In genomic region chr4:69832326-69833030, GRCh38 we compare ENCODE assay signal across 10 cellular contexts. TPM values are rescaled to one million over a fixed set of nuclear protein-coding genes. Genes with fewer than 3 reads are reported as not detected.
DNase-seq lines count a peak whose midpoint lies in the region; ATAC-seq lines count a peak whose summit lies in the region.
"Had no signal": no experiment of that assay in that cellular context is flagged by ENCODE, and none has a peak within 500 bp of the region (broad histone marks: within the 10 kb centered on the region; RNA-seq: fewer than 3 reads in every experiment).

No MANE protein-coding gene starts in this region.

- peaks cover 18% of the 10 kb centered on the region for H3K4me1 ChIP-seq in mesenchymal stem cell (ENCODE audit: control insufficient read depth, insufficient read depth, low read depth, low read length)

- H2BK12ac ChIP-seq in mesenchymal stem cell (ENCODE audit: low read length in 2 of 2) = no peak overlapping the region

- H3K4me3 ChIP-seq in mesenchymal stem cell (ENCODE audit: insufficient read depth in 1 of 2, low read depth in 1 of 2, low read length in 2 of 2) = no peak overlapping the region

- H3K9me3 ChIP-seq in mesenchymal stem cell (ENCODE audit: control insufficient read depth, low read length) = no peaks in the 10 kb centered on the region

- no peak overlapping the region for H3K23ac ChIP-seq in mesenchymal stem cell (ENCODE audit: low read length in 2 of 2)

- peak overlapping the region; percentile 42 for H2AK5ac ChIP-seq in mesenchymal stem cell (ENCODE audit: low read length, severe bottlenecking)

- H2BK15ac ChIP-seq in mesenchymal stem cell (ENCODE audit: low read depth, poor library complexity, severe bottlenecking) = no peak overlapping the region

- H2BK120ac ChIP-seq in mesenchymal stem cell (ENCODE audit: low read depth, low read length) = no peak overlapping the region

- H3K27me3 ChIP-seq in mesenchymal stem cell (ENCODE audit: control insufficient read depth in 1 of 2, insufficient read depth in 1 of 2, low read length in 2 of 2) = no peaks in the 10 kb centered on the region

- no peak overlapping the region for H3K14ac ChIP-seq in mesenchymal stem cell (ENCODE audit: low read length in 2 of 2)

- H4K91ac ChIP-seq in mesenchymal stem cell (ENCODE audit: low read length) = no peak overlapping the region

- H3K9ac ChIP-seq in mesenchymal stem cell (ENCODE audit: low read length) = no peak overlapping the region

- DNase-seq in ELF-1 (ENCODE audit: low read depth, low spot score) = peak; percentile 5
- DNase-seq in NOMO-1 treated with DMSO at 0.1 percent for 48 hours (lab: John Stamatoyannopoulos, UW; ENCODE audit: unreplicated experiment) = peak; percentile 29
- DNase-seq in mesenchymal stem cell = no peak
- DNase-seq in NCI-H2081 (lab: John Stamatoyannopoulos, UW) = no peak
- DNase-seq in DMS79 treated with DMSO at 0.1 percent for 48 hours (lab: John Stamatoyannopoulos, UW) = no peak
- no peak for DNase-seq in NK-92 treated with Interleukin-12 subunit alpha and Interleukin-12 subunit beta, amount 100 ng/mL, for 24 hours (lab: John Stamatoyannopoulos, UW)
- DNase-seq in dedifferentiated amniotic fluid mesenchymal stem cell (ENCODE audit: extremely low spot score) = no peak
- DNase-seq: effector CD8-positive, alpha-beta T cell; NCI-H446 treated with DMSO at 0.1 percent for 48 hours had no signal

- no peaks in the 10 kb centered on the region for H3K79me1 ChIP-seq in mesenchymal stem cell (replicated peaks; ENCODE audit: low read length, poor library complexity, severe bottlenecking)

- H3K4ac ChIP-seq in mesenchymal stem cell (ENCODE audit: low read depth in 1 of 2, low read length in 2 of 2) = no peak overlapping the region

- ATAC-seq in HG02642 (IDR thresholded peaks at IDR 0.05; ENCODE audit: poor library complexity, unreplicated experiment) = peak; percentile 39

- no peak overlapping the region for H4K8ac ChIP-seq in mesenchymal stem cell (ENCODE audit: low read length)

- 75% methylated on average over 8 of the region's 10 CpGs for WGBS in mesenchymal stem cell

- H2AFZ ChIP-seq in mesenchymal stem cell (ENCODE audit: low read depth, low read length) = no peak overlapping the region

- no peak overlapping the region for H3K18ac ChIP-seq in mesenchymal stem cell (ENCODE audit: low read depth in 1 of 2, low read length in 2 of 2)

- H3K36me3 ChIP-seq in mesenchymal stem cell (ENCODE audit: control insufficient read depth in 1 of 2, insufficient read depth in 2 of 2, low read depth in 1 of 2, low read length in 2 of 2) = no peaks in the 10 kb centered on the region

- H3K27ac ChIP-seq in mesenchymal stem cell (ENCODE audit: low read length, poor library complexity, severe bottlenecking) = peak overlapping the region; percentile 76

- peak overlapping the region; percentile 60 for H2BK5ac ChIP-seq in mesenchymal stem cell (ENCODE audit: low read depth, low read length, poor library complexity, severe bottlenecking)

- peak overlapping the region; percentile 9 for H3K4me2 ChIP-seq in mesenchymal stem cell (ENCODE audit: low read length, poor library complexity, severe bottlenecking)

RNA-seq across cellular contexts. Expression of gene SULT1E1, which starts 27.5 kb away (rescaled TPM):
- polyA plus RNA-seq in mesenchymal stem cell (2013, experiment 1 of 2) = 0.28 TPM
- polyA plus RNA-seq in mesenchymal stem cell (2013, experiment 2 of 2) = 0.22 TPM

Comparison
In these comparisons a context has a peak if more than half of its experiments do, and no peak if none do; other contexts are left out.
1. DNase-seq: peak in ELF-1 (single experiment) and NOMO-1 treated with DMSO at 0.1 percent for 48 hours (single experiment); none in mesenchymal stem cell (single experiment), NCI-H2081 (0 of 2), DMS79 treated with DMSO at 0.1 percent for 48 hours (single experiment), NK-92 treated with Interleukin-12 subunit alpha and Interleukin-12 subunit beta, amount 100 ng/mL, for 24 hours (single experiment) and dedifferentiated amniotic fluid mesenchymal stem cell (single experiment).